In genomic region chr18:36187138-36187825, GRCh38 we compare ENCODE assay signal across 1 cellular context.
TF ChIP-seq lines count a peak whose summit lies in the region.

Gene MOCOS, plus strand, starts transcription at chr18:36187497. Its CDS starts 43 bp downstream, at chr18:36187540.

TF ChIP-seq in HEK293, 187 proteins besides CTCF, POLR2A, EP300 and RAD21 (continued from another document):
- TF ChIP-seq ZBTB26 (tag by site-specific recombination; optimal IDR thresholded peaks at IDR 0.05) (peak; percentile 62), ZNF335 (tag by site-specific recombination; conservative IDR thresholded peaks at IDR 0.05) (peak; percentile 73), ZNF837 (tag by site-specific recombination; IDR thresholded peaks at IDR 0.05) (no peak), ZNF140 (tag by site-specific recombination; IDR thresholded peaks at IDR 0.05) (0 out of 2 replicates have a peak, but pooled peaks have one; percentile 30), ZXDB (tag by site-specific recombination; IDR thresholded peaks at IDR 0.05) (0 out of 2 replicates have a peak, but pooled peaks have one; percentile 5), ZNF585B (tag by site-specific recombination; IDR thresholded peaks at IDR 0.05) (no peak), ZNF626 (tag by site-specific recombination; IDR thresholded peaks at IDR 0.05) (peak; percentile 58; the same call in 1 of the 2 replicates), ZNF555 (tag by site-specific recombination; conservative IDR thresholded peaks at IDR 0.05) (no peak), TCF7L2 (IDR thresholded peaks at IDR 0.05; ENCODE audit: borderline replicate concordance, low read depth, low read length) (no peak), KLF10 (tag by site-specific recombination; IDR thresholded peaks at IDR 0.05) (peak; percentile 86), KLF16 (tag by site-specific recombination; IDR thresholded peaks at IDR 0.05) (peak; percentile 34; the same call in 1 of the 2 replicates), ZNF510 (tag by site-specific recombination; IDR thresholded peaks at IDR 0.05; ENCODE audit: insufficient replicate concordance) (no peak), YY2 (tag by site-specific recombination; IDR thresholded peaks at IDR 0.05) (no peak), ZNF596 (tag by site-specific recombination; IDR thresholded peaks at IDR 0.05) (peak; percentile 26; the same call in 1 of the 2 replicates), GLIS2 (tag by site-specific recombination; IDR thresholded peaks at IDR 0.05) (peak; percentile 65), ZFP37 (tag by site-specific recombination; IDR thresholded peaks at IDR 0.05) (peak; percentile 25; the same call in 1 of the 2 replicates), ZFHX2 (tag by site-specific recombination; conservative IDR thresholded peaks at IDR 0.05) (peak; percentile 37; the same call in 1 of the 2 replicates), KLF8 (tag by site-specific recombination; IDR thresholded peaks at IDR 0.05) (peak; percentile 50; the same call in 1 of the 2 replicates), ZNF132 (tag by site-specific recombination; IDR thresholded peaks at IDR 0.05; ENCODE audit: borderline replicate concordance) (no peak), KLF1 (tag by site-specific recombination; IDR thresholded peaks at IDR 0.05) (peak; percentile 16; the same call in 1 of the 2 replicates), TRIM28 (IDR thresholded peaks at IDR 0.05; ENCODE audit: borderline replicate concordance, low read length) (peak; percentile 71; the same call in 1 of the 2 replicates), AEBP2 (tag by site-specific recombination; IDR thresholded peaks at IDR 0.05; ENCODE audit: borderline replicate concordance) (no peak), ZNF514 (tag by site-specific recombination; IDR thresholded peaks at IDR 0.05) (no peak), ZBTB20 (tag by site-specific recombination; IDR thresholded peaks at IDR 0.05) (peak; percentile 53; the same call in 1 of the 2 replicates), KLF9 (tag by site-specific recombination; IDR thresholded peaks at IDR 0.05; ENCODE audit: low read depth) (peak; percentile 94), ZBTB48 (tag by site-specific recombination; IDR thresholded peaks at IDR 0.05) (no peak)
- TF ChIP-seq, protein P1, sequence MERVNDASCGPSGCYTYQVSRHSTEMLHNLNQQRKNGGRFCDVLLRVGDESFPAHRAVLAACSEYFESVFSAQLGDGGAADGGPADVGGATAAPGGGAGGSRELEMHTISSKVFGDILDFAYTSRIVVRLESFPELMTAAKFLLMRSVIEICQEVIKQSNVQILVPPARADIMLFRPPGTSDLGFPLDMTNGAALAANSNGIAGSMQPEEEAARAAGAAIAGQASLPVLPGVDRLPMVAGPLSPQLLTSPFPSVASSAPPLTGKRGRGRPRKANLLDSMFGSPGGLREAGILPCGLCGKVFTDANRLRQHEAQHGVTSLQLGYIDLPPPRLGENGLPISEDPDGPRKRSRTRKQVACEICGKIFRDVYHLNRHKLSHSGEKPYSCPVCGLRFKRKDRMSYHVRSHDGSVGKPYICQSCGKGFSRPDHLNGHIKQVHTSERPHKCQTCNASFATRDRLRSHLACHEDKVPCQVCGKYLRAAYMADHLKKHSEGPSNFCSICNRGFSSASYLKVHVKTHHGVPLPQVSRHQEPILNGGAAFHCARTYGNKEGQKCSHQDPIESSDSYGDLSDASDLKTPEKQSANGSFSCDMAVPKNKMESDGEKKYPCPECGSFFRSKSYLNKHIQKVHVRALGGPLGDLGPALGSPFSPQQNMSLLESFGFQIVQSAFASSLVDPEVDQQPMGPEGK (tag by site-specific recombination; IDR thresholded peaks at IDR 0.05), result peak; percentile 42; the same call in 1 of the 2 replicates
- TF ChIP-seq, protein P2, sequence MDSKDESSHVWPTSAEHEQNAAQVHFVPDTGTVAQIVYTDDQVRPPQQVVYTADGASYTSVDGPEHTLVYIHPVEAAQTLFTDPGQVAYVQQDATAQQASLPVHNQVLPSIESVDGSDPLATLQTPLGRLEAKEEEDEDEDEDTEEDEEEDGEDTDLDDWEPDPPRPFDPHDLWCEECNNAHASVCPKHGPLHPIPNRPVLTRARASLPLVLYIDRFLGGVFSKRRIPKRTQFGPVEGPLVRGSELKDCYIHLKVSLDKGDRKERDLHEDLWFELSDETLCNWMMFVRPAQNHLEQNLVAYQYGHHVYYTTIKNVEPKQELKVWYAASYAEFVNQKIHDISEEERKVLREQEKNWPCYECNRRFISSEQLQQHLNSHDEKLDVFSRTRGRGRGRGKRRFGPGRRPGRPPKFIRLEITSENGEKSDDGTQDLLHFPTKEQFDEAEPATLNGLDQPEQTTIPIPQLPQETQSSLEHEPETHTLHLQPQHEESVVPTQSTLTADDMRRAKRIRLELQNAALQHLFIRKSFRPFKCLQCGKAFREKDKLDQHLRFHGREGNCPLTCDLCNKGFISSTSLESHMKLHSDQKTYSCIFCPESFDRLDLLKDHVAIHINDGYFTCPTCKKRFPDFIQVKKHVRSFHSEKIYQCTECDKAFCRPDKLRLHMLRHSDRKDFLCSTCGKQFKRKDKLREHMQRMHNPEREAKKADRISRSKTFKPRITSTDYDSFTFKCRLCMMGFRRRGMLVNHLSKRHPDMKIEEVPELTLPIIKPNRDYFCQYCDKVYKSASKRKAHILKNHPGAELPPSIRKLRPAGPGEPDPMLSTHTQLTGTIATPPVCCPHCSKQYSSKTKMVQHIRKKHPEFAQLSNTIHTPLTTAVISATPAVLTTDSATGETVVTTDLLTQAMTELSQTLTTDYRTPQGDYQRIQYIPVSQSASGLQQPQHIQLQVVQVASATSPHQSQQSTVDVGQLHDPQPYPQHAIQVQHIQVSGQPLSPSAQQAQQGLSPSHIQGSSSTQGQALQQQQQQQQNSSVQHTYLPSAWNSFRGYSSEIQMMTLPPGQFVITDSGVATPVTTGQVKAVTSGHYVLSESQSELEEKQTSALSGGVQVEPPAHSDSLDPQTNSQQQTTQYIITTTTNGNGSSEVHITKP (tag by site-specific recombination; IDR thresholded peaks at IDR 0.05), result peak; percentile 28; the same call in 1 of the 2 replicates
- TF ChIP-seq, protein P3, sequence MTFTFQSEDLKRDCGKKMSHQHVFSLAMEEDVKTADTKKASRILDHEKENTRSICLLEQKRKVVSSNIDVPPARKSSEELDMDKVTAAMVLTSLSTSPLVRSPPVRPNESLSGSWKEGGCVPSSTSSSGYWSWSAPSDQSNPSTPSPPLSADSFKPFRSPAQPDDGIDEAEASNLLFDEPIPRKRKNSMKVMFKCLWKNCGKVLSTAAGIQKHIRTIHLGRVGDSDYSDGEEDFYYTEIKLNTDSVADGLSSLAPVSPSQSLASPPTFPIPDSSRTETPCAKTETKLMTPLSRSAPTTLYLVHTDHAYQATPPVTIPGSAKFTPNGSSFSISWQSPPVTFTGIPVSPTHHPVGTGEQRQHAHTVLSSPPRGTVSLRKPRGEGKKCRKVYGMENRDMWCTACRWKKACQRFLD (tag by site-specific recombination; IDR thresholded peaks at IDR 0.05), result no peak
- TF ChIP-seq, protein P4, sequence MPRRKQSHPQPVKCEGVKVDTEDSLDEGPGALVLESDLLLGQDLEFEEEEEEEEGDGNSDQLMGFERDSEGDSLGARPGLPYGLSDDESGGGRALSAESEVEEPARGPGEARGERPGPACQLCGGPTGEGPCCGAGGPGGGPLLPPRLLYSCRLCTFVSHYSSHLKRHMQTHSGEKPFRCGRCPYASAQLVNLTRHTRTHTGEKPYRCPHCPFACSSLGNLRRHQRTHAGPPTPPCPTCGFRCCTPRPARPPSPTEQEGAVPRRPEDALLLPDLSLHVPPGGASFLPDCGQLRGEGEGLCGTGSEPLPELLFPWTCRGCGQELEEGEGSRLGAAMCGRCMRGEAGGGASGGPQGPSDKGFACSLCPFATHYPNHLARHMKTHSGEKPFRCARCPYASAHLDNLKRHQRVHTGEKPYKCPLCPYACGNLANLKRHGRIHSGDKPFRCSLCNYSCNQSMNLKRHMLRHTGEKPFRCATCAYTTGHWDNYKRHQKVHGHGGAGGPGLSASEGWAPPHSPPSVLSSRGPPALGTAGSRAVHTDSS (tag by site-specific recombination; IDR thresholded peaks at IDR 0.05), result no peak
